Comparison of ENCODE assay signal across 20 cellular contexts in the genomic region with DNA sequence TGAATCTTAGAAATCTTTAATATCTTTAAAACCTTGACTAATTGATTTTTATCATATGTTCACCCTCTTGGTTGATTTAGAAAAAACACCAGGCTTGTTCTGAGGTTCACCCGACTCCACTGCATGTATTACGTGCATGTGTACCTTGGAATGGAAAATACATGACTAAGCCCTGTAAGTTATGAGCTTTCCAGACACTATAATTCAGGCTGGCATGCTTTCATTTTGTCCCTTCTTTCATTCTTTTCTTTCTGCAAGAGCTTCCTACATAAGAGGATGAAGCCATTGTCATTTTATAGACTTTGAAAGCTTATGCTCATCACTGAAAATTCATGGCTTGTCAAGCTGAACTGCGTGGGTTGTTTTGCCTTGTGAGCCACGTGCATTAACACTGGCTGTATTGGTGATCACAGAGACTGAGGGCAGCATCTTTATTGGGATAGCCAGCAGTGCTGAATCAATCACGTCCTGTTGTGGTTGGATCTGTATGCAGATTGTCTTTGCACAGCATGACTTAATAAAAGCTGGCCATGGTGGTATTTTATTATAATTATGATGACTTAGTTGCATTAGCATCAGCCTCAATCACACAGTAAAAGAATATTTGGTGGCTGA.
DNase-seq lines count a peak whose midpoint lies in the region; ATAC-seq and TF ChIP-seq lines count a peak whose summit lies in the region.
"Had no signal": no experiment of that assay in that cellular context is flagged by ENCODE, and none has a peak within 500 bp of the region (broad histone marks: within the 10 kb centered on the region; RNA-seq: fewer than 3 reads in every experiment).

No MANE protein-coding gene starts in this region.

- no peak for TF ChIP-seq CTCF in fibroblast of mammary gland (conservative IDR thresholded peaks at IDR 0.05; ENCODE audit: control insufficient read depth, insufficient read depth, low read depth, low read length)
- TF ChIP-seq CTCF in brain microvascular endothelial cell (IDR thresholded peaks at IDR 0.05; ENCODE audit: low read depth, low read length, missing control alignments) = no peak

- H3K4me2 ChIP-seq in skeletal muscle satellite cell (ENCODE audit: low read length) = peak overlapping the region; percentile 71

- no peak overlapping the region for H3K9ac ChIP-seq in skeletal muscle satellite cell (ENCODE audit: low read depth, low read length)

- H3K36me3 ChIP-seq in skeletal muscle satellite cell (ENCODE audit: insufficient read depth, low read length) = no peaks in the 10 kb centered on the region
- no peaks in the 10 kb centered on the region for H3K36me3 ChIP-seq in brain microvascular endothelial cell (replicated peaks)
- H3K36me3 ChIP-seq: BE2C, esophagus muscularis mucosa, upper lobe of right lung had no signal

- DNase-seq in GM04503 (ENCODE audit: low read depth) (peak; percentile 13), NCI-H69 (lab: John Stamatoyannopoulos, UW) (peak; percentile 78), fibroblast of mammary gland (ENCODE audit: low read depth) (peak; percentile 48), NCI-H446 treated with DMSO at 0.1 percent for 48 hours (lab: John Stamatoyannopoulos, UW) (no peak), brain microvascular endothelial cell (no peak)
- DNase-seq: activated CD4-positive, alpha-beta memory T cell treated with anti-CD3 and anti-CD28 coated beads, Interleukin-2, amount 10 ng/mL, durations not matched to agents 7 days and 5 days; activated CD4-positive, CD25-positive, alpha-beta regulatory T cell; activated T-cell treated with anti-CD3 and anti-CD28 coated beads for 4 hours; BE2C; effector CD8-positive, alpha-beta T cell; left ventricle myocardium superior; mucosa of descending colon; psoas muscle; stimulated activated CD4-positive, alpha-beta T cell treated with anti-CD3 and anti-CD28 coated beads, Interleukin-4, amount 100 ng/mL, for 24 hours; stimulated activated naive CD8-positive, alpha-beta T cell treated with anti-CD3 and anti-CD28 coated beads, Interleukin-15, amount 100 ng/mL, for 72 hours; T-helper 9 cell; upper lobe of right lung had no signal

- H3K27me3 ChIP-seq in skeletal muscle satellite cell (ENCODE audit: control insufficient read depth, insufficient read depth, low read length) = no peaks in the 10 kb centered on the region
- no peaks in the 10 kb centered on the region for H3K27me3 ChIP-seq in brain microvascular endothelial cell (replicated peaks)
- H3K27me3 ChIP-seq: esophagus muscularis mucosa, upper lobe of right lung had no signal

- in situ Hi-C loops in brain microvascular endothelial cell (cut with HindIII; ENCODE audit: low pct_ligation_motif_present, low sequenced_read_pairs) = no loop called here

- no peak overlapping the region for H3K4me3 ChIP-seq in fibroblast of mammary gland (ENCODE audit: control insufficient read depth, low read depth, low read length)
- H3K4me3 ChIP-seq in skeletal muscle satellite cell (ENCODE audit: low read length) = peak overlapping the region; percentile 53
- no peak overlapping the region for H3K4me3 ChIP-seq in brain microvascular endothelial cell (ENCODE audit: low read depth, low read length)
- H3K4me3 ChIP-seq: esophagus muscularis mucosa, mucosa of descending colon, psoas muscle, upper lobe of right lung had no signal

- H3K4me1 ChIP-seq in skeletal muscle satellite cell (ENCODE audit: control insufficient read depth, insufficient read depth, low read length) = peaks cover 26% of the 10 kb centered on the region
- H3K4me1 ChIP-seq: BE2C, psoas muscle, upper lobe of right lung had no signal

- H3K27ac ChIP-seq in brain microvascular endothelial cell = no peak overlapping the region
- H3K27ac ChIP-seq: esophagus muscularis mucosa, psoas muscle, upper lobe of right lung had no signal

- no peak for ATAC-seq in GM21786 (IDR thresholded peaks at IDR 0.05; ENCODE audit: unreplicated experiment)
- ATAC-seq: left ventricle myocardium superior; mucosa of descending colon; psoas muscle; stimulated activated naive CD8-positive, alpha-beta T cell treated with anti-CD3 and anti-CD28 coated beads, Interleukin-15, amount 100 ng/mL, for 72 hours; upper lobe of right lung had no signal

- no peaks in the 10 kb centered on the region for H3K9me3 ChIP-seq in skeletal muscle satellite cell (replicated peaks; ENCODE audit: low read length)
- H3K9me3 ChIP-seq: BE2C, esophagus muscularis mucosa, mucosa of descending colon, psoas muscle, upper lobe of right lung had no signal

Comparison
In these comparisons a context has a peak if more than half of its experiments do, and no peak if none do; other contexts are left out.
1. DNase-seq: peak in GM04503 (single experiment), NCI-H69 (single experiment) and fibroblast of mammary gland (single experiment); none in NCI-H446 treated with DMSO at 0.1 percent for 48 hours (single experiment) and brain microvascular endothelial cell (single experiment).